1 cellular context compared by ENCODE assay signal in genomic region chr5:43606351-43606750, GRCh38.
TF ChIP-seq lines count a peak whose summit lies in the region.

No MANE protein-coding gene starts in this region.

TF ChIP-seq in HepG2, 621 proteins besides CTCF, POLR2A, EP300 and RAD21:
- TF ChIP-seq ETV6 (CRISPR knock-in tag; conservative IDR thresholded peaks at IDR 0.05): no peak
- TF ChIP-seq MYNN (CRISPR knock-in tag; IDR thresholded peaks at IDR 0.05; ENCODE audit: low read depth): no peak
- TF ChIP-seq ZBTB1 (CRISPR knock-in tag; IDR thresholded peaks at IDR 0.05; ENCODE audit: borderline replicate concordance): no peak
- TF ChIP-seq ZNF143 (CRISPR knock-in tag; IDR thresholded peaks at IDR 0.05): no peak
- no peak for TF ChIP-seq MTA1 (CRISPR knock-in tag; IDR thresholded peaks at IDR 0.05; ENCODE audit: borderline replicate concordance)
- no peak for TF ChIP-seq CENPT (CRISPR knock-in tag; IDR thresholded peaks at IDR 0.05; ENCODE audit: low read depth)
- no peak for TF ChIP-seq GZF1 (CRISPR knock-in tag; IDR thresholded peaks at IDR 0.05)
- TF ChIP-seq SRSF4 (IDR thresholded peaks at IDR 0.05; ENCODE audit: low read depth, low read length, poor library complexity, severe bottlenecking): no peak
- no peak for TF ChIP-seq ZNF639 (CRISPR knock-in tag; conservative IDR thresholded peaks at IDR 0.05)
- no peak for TF ChIP-seq NR3C1 (CRISPR knock-in tag; IDR thresholded peaks at IDR 0.05)
- TF ChIP-seq ELF3 (CRISPR knock-in tag; IDR thresholded peaks at IDR 0.05): no peak
- no peak for TF ChIP-seq ZNF75D (CRISPR knock-in tag; IDR thresholded peaks at IDR 0.05; ENCODE audit: borderline replicate concordance)
- TF ChIP-seq ZNF576 (CRISPR knock-in tag; IDR thresholded peaks at IDR 0.05): no peak
- TF ChIP-seq CERS6 (CRISPR knock-in tag; IDR thresholded peaks at IDR 0.05): no peak
- no peak for TF ChIP-seq NPAS2 (CRISPR knock-in tag; IDR thresholded peaks at IDR 0.05; ENCODE audit: borderline replicate concordance)
- TF ChIP-seq ZNF891 (CRISPR knock-in tag; IDR thresholded peaks at IDR 0.05): no peak
- TF ChIP-seq LCORL (IDR thresholded peaks at IDR 0.05): no peak
- TF ChIP-seq LCORL (CRISPR knock-in tag; IDR thresholded peaks at IDR 0.05): no peak
- TF ChIP-seq SNAPC2 (CRISPR knock-in tag; IDR thresholded peaks at IDR 0.05): no peak
- TF ChIP-seq HOMEZ (CRISPR knock-in tag; IDR thresholded peaks at IDR 0.05; ENCODE audit: low read depth): no peak
TF ChIP-seq in HepG2: peak in this region for 0.
